In the genomic region with DNA sequence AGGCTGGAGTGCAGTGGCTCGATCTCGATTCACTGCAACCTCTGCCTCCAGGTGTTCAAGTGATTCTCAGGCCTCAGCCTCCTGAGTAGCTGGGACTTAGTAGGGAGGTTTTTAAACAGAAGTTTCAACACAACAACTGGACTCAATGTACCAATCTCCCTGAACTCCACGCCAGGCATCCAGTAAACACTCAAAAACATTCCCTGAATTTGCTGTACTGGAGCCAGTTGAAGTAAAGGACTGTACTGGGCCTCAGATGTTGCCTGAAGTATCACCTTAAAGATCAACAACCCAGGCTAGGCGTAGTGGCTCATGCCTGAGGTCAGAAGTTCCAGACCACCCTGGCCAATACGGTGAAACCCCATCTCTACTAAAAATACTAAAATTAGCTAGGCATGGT, we compare ENCODE assay signal across 19 cellular contexts. TPM values are rescaled to one million over a fixed set of nuclear protein-coding genes. Genes with fewer than 3 reads are reported as not detected.
DNase-seq lines count a peak whose midpoint lies in the region; ATAC-seq and TF ChIP-seq lines count a peak whose summit lies in the region.
"Had no signal": no experiment of that assay in that cellular context is flagged by ENCODE, and none has a peak within 500 bp of the region (broad histone marks: within the 10 kb centered on the region; RNA-seq: fewer than 3 reads in every experiment).

No MANE protein-coding gene starts in this region.

- H3K4me1 ChIP-seq in DOHH2 (ENCODE audit: control insufficient read depth, low read length) (peaks cover 49% of the 10 kb centered on the region), trophoblast cell (ENCODE audit: control insufficient read depth in 1 of 2, insufficient read depth in 2 of 2, low read length in 2 of 2) (no peaks in the 10 kb centered on the region), SJCRH30 (peaks cover 3% of the 10 kb centered on the region)

- no peaks in the 10 kb centered on the region for H3K9me3 Mint-ChIP-seq in WTC11
- H3K9me3 Mint-ChIP-seq: CD4-positive, alpha-beta T cell had no signal

- H3K9me2 ChIP-seq in DOHH2 (replicated peaks; ENCODE audit: control insufficient read depth, low read length), result no peaks in the 10 kb centered on the region

- no peak overlapping the region for H4K8ac ChIP-seq in trophoblast cell (ENCODE audit: low read depth, low read length)

- POLR2A ChIA-PET in WTC11 (lab: Charles Lee), result no interaction called here

- no peak for TF ChIP-seq CTCF in DOHH2 (IDR thresholded peaks at IDR 0.05; ENCODE audit: low read depth, low read length, poor library complexity, severe bottlenecking)
- TF ChIP-seq CTCF in WTC11 (IDR thresholded peaks at IDR 0.05), result no peak

- no peak overlapping the region for H3K14ac ChIP-seq in trophoblast cell (ENCODE audit: low read length)

- H3K79me1 ChIP-seq in trophoblast cell (ENCODE audit: low read length), result no peaks in the 10 kb centered on the region

- H3K79me2 ChIP-seq in DOHH2 (ENCODE audit: control insufficient read depth, low read length) (peaks cover 94% of the 10 kb centered on the region), trophoblast cell (ENCODE audit: control insufficient read depth, insufficient read depth, low read length, poor library complexity) (peaks cover 11% of the 10 kb centered on the region)

- peaks cover 11% of the 10 kb centered on the region for H3K36me3 Mint-ChIP-seq in WTC11

- CTCF ChIA-PET in WTC11 (lab: Charles Lee), result interaction anchor here (1.0 to 1.3 kb wide), 2 partner anchors 23 to 80 kb away, joined by 4 to 6 read pairs; a partner anchor contains a TSS

- peak overlapping the region; percentile 21 for H3K4me2 ChIP-seq in DOHH2 (ENCODE audit: low read length)
- H3K4me2 ChIP-seq in trophoblast cell (ENCODE audit: low read length), result no peak overlapping the region

- no peak overlapping the region for H2BK120ac ChIP-seq in trophoblast cell (ENCODE audit: insufficient read depth, low read length, poor library complexity)

- H2BK12ac ChIP-seq in trophoblast cell (ENCODE audit: low read length), result peak overlapping the region; percentile 44

- no CpG with 5 or more reads among the region's 5 CpGs for WGBS in trophoblast cell (ENCODE audit: extremely low coverage, insufficient coverage, insufficient read length)

- no peaks in the 10 kb centered on the region for H3K27me3 Mint-ChIP-seq in WTC11 (ENCODE audit: low read depth)
- H3K27me3 Mint-ChIP-seq: B cell; CD4-positive, alpha-beta T cell had no signal

- H3K9me3 ChIP-seq in DOHH2 (ENCODE audit: control insufficient read depth, insufficient read depth, low read length) (no peaks in the 10 kb centered on the region), trophoblast cell (ENCODE audit: insufficient read depth, low read depth, low read length) (no peaks in the 10 kb centered on the region), SJCRH30 (replicated peaks) (0 out of 2 replicates have a peak, but pooled peaks cover 1% of the 10 kb centered on the region)

- H4K20me1 ChIP-seq in DOHH2 (ENCODE audit: control insufficient read depth, insufficient read depth, low read depth, low read length), result peaks cover 5% of the 10 kb centered on the region; the same call in 1 of the 2 replicates

- H2AFZ ChIP-seq in trophoblast cell (ENCODE audit: insufficient read depth, low read length, poor library complexity), result no peak overlapping the region
- H2AFZ ChIP-seq: GM23248 had no signal

- no peak overlapping the region for H3K23ac ChIP-seq in trophoblast cell (ENCODE audit: low read length)

- H3K4me3 Mint-ChIP-seq in WTC11, result no peak overlapping the region
- H3K4me3 Mint-ChIP-seq: B cell; CD4-positive, alpha-beta T cell had no signal

- no peak for ATAC-seq in WTC11
- ATAC-seq in left lobe of liver, result peak; percentile 35
- ATAC-seq: GM12878, HCT116 had no signal

- H3K4me3 ChIP-seq in DOHH2 (ENCODE audit: low read length), result no peak overlapping the region
- H3K4me3 ChIP-seq in trophoblast cell (ENCODE audit: low read depth, low read length), result no peak overlapping the region
- no peak overlapping the region for H3K4me3 ChIP-seq in SJCRH30
- H3K4me3 ChIP-seq: GM12878, GM23248 had no signal

- peak overlapping the region; percentile 70 for H3K27ac Mint-ChIP-seq in WTC11
- H3K27ac Mint-ChIP-seq: B cell; CD4-positive, alpha-beta T cell had no signal

- H3F3A ChIP-seq in DOHH2 (ENCODE audit: control insufficient read depth, insufficient read depth), result no peaks in the 10 kb centered on the region

- no peak overlapping the region for H2BK5ac ChIP-seq in trophoblast cell (ENCODE audit: low read depth, low read length, poor library complexity)

- DNase-seq in WTC11 (ENCODE audit: low spot score), result no peak
- DNase-seq in left lobe of liver (ENCODE audit: low spot score), result no peak
- no peak for DNase-seq in trophoblast cell
- DNase-seq in SK-N-DZ (ENCODE audit: low spot score), result no peak
- no peak for DNase-seq in SJCRH30
- no peak for DNase-seq in effector CD4-positive, alpha-beta T cell
- DNase-seq: ACHN; Calu3; CD4-positive, alpha-beta T cell; GM23248; IMR-90; NCI-H1417; NCI-H2029; NCI-H510A; NCI-H82 had no signal

- H3K4ac ChIP-seq in trophoblast cell (ENCODE audit: low read depth, low read length), result peak overlapping the region; percentile 82

- H2AK5ac ChIP-seq in trophoblast cell (ENCODE audit: low read length), result no peak overlapping the region

- H3K4me1 Mint-ChIP-seq in WTC11, result no peaks in the 10 kb centered on the region

- 0 out of 2 replicates have a peak overlapping the region, but pooled peaks have one; percentile 0 for H3K27ac ChIP-seq in DOHH2 (ENCODE audit: low read depth, low read length)
- H3K27ac ChIP-seq in trophoblast cell (ENCODE audit: low read depth, low read length), result no peak overlapping the region
- H3K27ac ChIP-seq in SJCRH30, result no peak overlapping the region
- H3K27ac ChIP-seq: GM23248 had no signal

- no peak overlapping the region for H4K91ac ChIP-seq in trophoblast cell (ENCODE audit: low read depth, low read length)

- H3K9ac ChIP-seq in trophoblast cell (ENCODE audit: low read length), result no peak overlapping the region
- H3K9ac ChIP-seq: GM23248 had no signal

- peak overlapping the region; percentile 10 for H3K18ac ChIP-seq in trophoblast cell (ENCODE audit: low read length)

- peaks cover 30% of the 10 kb centered on the region for H3K36me3 ChIP-seq in DOHH2 (ENCODE audit: control insufficient read depth, low read length)
- H3K36me3 ChIP-seq in trophoblast cell (ENCODE audit: control insufficient read depth in 1 of 2, insufficient read depth in 2 of 2, low read length in 2 of 2), result peaks cover 12 to 15% of the 10 kb centered on the region in 2 experiments
- H3K36me3 ChIP-seq in SJCRH30, result peaks cover 9% of the 10 kb centered on the region

- H3K27me3 ChIP-seq in DOHH2 (ENCODE audit: control insufficient read depth, low read length) (no peaks in the 10 kb centered on the region), trophoblast cell (ENCODE audit: insufficient read depth, low read length) (no peaks in the 10 kb centered on the region), SJCRH30 (no peaks in the 10 kb centered on the region)

- no peak overlapping the region for H4K12ac ChIP-seq in trophoblast cell (ENCODE audit: low read depth, low read length)

TF ChIP-seq in WTC11, 78 proteins besides CTCF, POLR2A, EP300 and RAD21:
- no peak for TF ChIP-seq JAZF1 (CRISPR knock-in tag; IDR thresholded peaks at IDR 0.05)

RNA-seq across cellular contexts. Expression of a gene that starts 22.4 kb away (rescaled TPM):
- total RNA-seq in WTC11 (2021), result 112 to 114 TPM (median 113 TPM) in 3 replicates
- total RNA-seq in left lobe of liver, result 62.3 TPM
- polyA plus RNA-seq in trophoblast cell (2013), result 306 and 327 TPM in 2 replicates
- 74.7 and 78.9 TPM in 2 replicates for polyA plus RNA-seq in SK-N-DZ (2014; cell fraction: cytosol; rRNA removed)
- polyA plus RNA-seq in SK-N-DZ (2014; cell fraction: nucleus; rRNA removed), result 46.5 and 46.9 TPM in 2 replicates
- 118 and 127 TPM in 2 replicates for total RNA-seq in SJCRH30 (2014; rRNA removed; shearing (Covaris generic))

RNA-seq across cellular contexts. Expression of a gene that starts 51.3 kb away (rescaled TPM):
- total RNA-seq in WTC11 (2021) (14.6 to 16.7 TPM (median 15.3 TPM) in 3 replicates), left lobe of liver (2.2 TPM)
- polyA plus RNA-seq in trophoblast cell (2013), result 6.0 and 6.3 TPM in 2 replicates
- 14.8 and 19.1 TPM in 2 replicates for polyA plus RNA-seq in SK-N-DZ (2014; cell fraction: cytosol; rRNA removed)
- 9.3 and 11.1 TPM in 2 replicates for polyA plus RNA-seq in SK-N-DZ (2014; cell fraction: nucleus; rRNA removed)
- 13.7 and 14.1 TPM in 2 replicates for total RNA-seq in SJCRH30 (2014; rRNA removed; shearing (Covaris generic))
